ENCODE assay signal across 1 cellular context in the genomic region with DNA sequence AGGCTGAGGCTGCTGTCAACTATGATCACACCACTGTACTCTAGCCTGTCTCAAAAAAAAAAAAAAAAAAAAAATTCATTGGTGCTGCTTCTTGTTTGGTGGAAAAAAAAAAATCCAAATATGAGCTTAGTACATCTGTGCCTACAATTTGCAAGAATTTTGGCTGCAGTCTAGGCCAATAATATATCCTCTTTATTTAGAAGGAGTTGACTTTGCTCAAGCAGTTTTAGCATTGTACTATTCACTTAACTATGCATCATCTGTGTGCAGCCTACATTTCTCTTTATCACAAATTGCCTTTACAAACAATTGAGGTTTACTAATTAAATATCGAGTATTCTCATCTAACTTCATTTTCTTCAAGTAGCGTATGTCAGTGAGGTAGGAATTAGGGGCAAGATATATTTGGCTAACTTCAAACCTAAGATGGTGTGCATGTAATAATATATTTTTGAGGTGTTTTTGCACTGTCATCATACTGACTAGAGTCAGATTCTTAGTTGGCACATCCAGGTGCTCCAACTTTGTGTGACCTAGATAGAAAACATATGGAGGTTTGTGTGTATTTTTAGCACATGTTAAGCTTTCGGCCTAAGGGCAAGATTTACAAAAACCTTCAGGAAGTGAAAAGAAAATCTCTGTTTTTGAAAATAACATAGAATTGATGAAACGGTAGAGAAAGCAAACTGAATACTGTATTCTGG.
TF ChIP-seq lines count a peak whose summit lies in the region.

No MANE protein-coding gene starts in this region.

TF ChIP-seq in WTC11, 78 proteins besides CTCF, POLR2A, EP300 and RAD21 (continued from another document):
- no peak for TF ChIP-seq ZNF671 (CRISPR knock-in tag; IDR thresholded peaks at IDR 0.05)
TF ChIP-seq in WTC11: peak in this region for 0.
